ENCODE assay signal across 13 cellular contexts in the genomic region with DNA sequence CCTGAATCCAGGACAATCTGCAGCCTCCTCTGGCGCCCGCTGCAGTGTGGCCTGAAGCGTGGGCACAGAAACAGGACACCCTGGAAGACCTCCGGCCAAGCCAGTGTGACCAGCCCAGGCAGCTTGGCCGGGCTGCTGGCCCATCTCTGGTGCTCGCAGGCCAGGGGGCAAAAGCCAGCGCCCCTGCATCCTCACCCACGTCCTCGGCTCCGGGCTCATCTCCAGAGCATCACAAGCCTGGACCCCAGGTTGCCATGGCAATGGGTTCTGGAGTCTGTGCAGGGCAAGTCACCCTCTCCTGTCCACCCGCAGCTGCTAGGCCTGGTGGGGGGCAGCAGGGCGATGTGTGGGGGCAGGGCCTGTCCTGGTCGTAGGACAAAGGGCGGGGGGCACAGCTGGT. TPM values are rescaled to one million over a fixed set of nuclear protein-coding genes. Genes with fewer than 3 reads are reported as not detected.
A peak's percentile ranks its signal among the peaks of the same experiment; 100 is the strongest.
DNase-seq lines count a peak whose midpoint lies in the region; ATAC-seq lines count a peak whose summit lies in the region.
"Had no signal": no experiment of that assay in that cellular context is flagged by ENCODE, and none has a peak within 500 bp of the region (broad histone marks: within the 10 kb centered on the region; RNA-seq: fewer than 3 reads in every experiment).

No MANE protein-coding gene starts in this region.

- peak overlapping the region; percentile 76 for H3K4me3 Mint-ChIP-seq in stimulated activated effector memory CD8-positive, alpha-beta T cell treated with anti-CD3 and anti-CD28 coated beads, Interleukin-12 subunit alpha, Interleukin-12 subunit beta, amount 100 ng/mL, for 72 hours

- H3K4me3 ChIP-seq in HUES48 (ENCODE audit: low read depth, low read length) = no peak overlapping the region
- H3K4me3 ChIP-seq: ovary had no signal

- DNase-seq in left ventricle myocardium superior = no peak
- DNase-seq in stimulated activated effector memory CD8-positive, alpha-beta T cell treated with anti-CD3 and anti-CD28 coated beads, Interleukin-12 subunit alpha, Interleukin-12 subunit beta, amount 100 ng/mL, for 72 hours (ENCODE audit: low spot score in 2 of 2) = no peak
- no peak for DNase-seq in NCI-H2196 treated with DMSO at 0.1 percent for 48 hours (lab: John Stamatoyannopoulos, UW; ENCODE audit: unreplicated experiment)
- no peak for DNase-seq in AG20443 (ENCODE audit: low spot score)
- DNase-seq: effector CD4-positive, alpha-beta T cell; NCI-H82; stimulated activated CD4-positive, alpha-beta T cell treated with anti-CD3 and anti-CD28 coated beads, Interleukin-2, amount 100 ng/mL, for 48 hours had no signal

- H3K4me1 Mint-ChIP-seq in stimulated activated effector memory CD8-positive, alpha-beta T cell treated with anti-CD3 and anti-CD28 coated beads, Interleukin-12 subunit alpha, Interleukin-12 subunit beta, amount 100 ng/mL, for 72 hours = peaks cover 33% of the 10 kb centered on the region

- no peaks in the 10 kb centered on the region for H3K9me3 ChIP-seq in HUES48 (ENCODE audit: control insufficient read depth, insufficient read depth, low read length)
- H3K9me3 ChIP-seq: ovary had no signal

- intact Hi-C loops in left ventricle myocardium superior (cut with micrococcal nuclease) = no loop called here

- no peak overlapping the region for H3K9ac ChIP-seq in HUES48 (ENCODE audit: low read depth, low read length)

- peaks cover 12% of the 10 kb centered on the region for H3K36me3 Mint-ChIP-seq in stimulated activated effector memory CD8-positive, alpha-beta T cell treated with anti-CD3 and anti-CD28 coated beads, Interleukin-12 subunit alpha, Interleukin-12 subunit beta, amount 100 ng/mL, for 72 hours
- H3K36me3 Mint-ChIP-seq: activated naive CD4-positive, alpha-beta T cell treated with anti-CD3 and anti-CD28 coated beads, Interleukin-2, amount 50 U/mL, for 72 hours had no signal

- peaks cover 24% of the 10 kb centered on the region for H3K27me3 ChIP-seq in HUES48 (ENCODE audit: control insufficient read depth, insufficient read depth, low read length)
- H3K27me3 ChIP-seq: ovary had no signal

- H3K27ac ChIP-seq in HUES48 (ENCODE audit: low read depth, low read length) (peak overlapping the region; percentile 42), angular gyrus (ENCODE audit: low read depth, low read length) (peak overlapping the region; percentile 95)
- H3K27ac ChIP-seq: ovary had no signal

- H3K27ac Mint-ChIP-seq in stimulated activated effector memory CD8-positive, alpha-beta T cell treated with anti-CD3 and anti-CD28 coated beads, Interleukin-12 subunit alpha, Interleukin-12 subunit beta, amount 100 ng/mL, for 72 hours = peak overlapping the region; percentile 98

- no peaks in the 10 kb centered on the region for H3K9me3 Mint-ChIP-seq in stimulated activated effector memory CD8-positive, alpha-beta T cell treated with anti-CD3 and anti-CD28 coated beads, Interleukin-12 subunit alpha, Interleukin-12 subunit beta, amount 100 ng/mL, for 72 hours
- H3K9me3 Mint-ChIP-seq: activated naive CD4-positive, alpha-beta T cell treated with anti-CD3 and anti-CD28 coated beads, Interleukin-2, amount 50 U/mL, for 72 hours had no signal

- H3K4me1 ChIP-seq in HUES48 (ENCODE audit: control insufficient read depth, insufficient read depth, low read length) = peaks cover 17% of the 10 kb centered on the region

- peak; percentile 36 for ATAC-seq in left ventricle myocardium superior
- no peak for ATAC-seq in stimulated activated effector memory CD8-positive, alpha-beta T cell treated with anti-CD3 and anti-CD28 coated beads, Interleukin-12 subunit alpha, Interleukin-12 subunit beta, amount 100 ng/mL, for 72 hours
- ATAC-seq in GM21529 (IDR thresholded peaks at IDR 0.05; ENCODE audit: unreplicated experiment) = no peak
- ATAC-seq in GM18517 (IDR thresholded peaks at IDR 0.05; ENCODE audit: unreplicated experiment) = no peak

- H3K36me3 ChIP-seq in HUES48 (ENCODE audit: control insufficient read depth, insufficient read depth, low read length) = no peaks in the 10 kb centered on the region
- H3K36me3 ChIP-seq: ovary had no signal

RNA-seq across cellular contexts. Expression of a gene that starts 9.3 kb away (rescaled TPM):
- total RNA-seq in left ventricle myocardium superior = 19.9 TPM
